ENCODE assay signal across 10 cellular contexts in the genomic region with DNA sequence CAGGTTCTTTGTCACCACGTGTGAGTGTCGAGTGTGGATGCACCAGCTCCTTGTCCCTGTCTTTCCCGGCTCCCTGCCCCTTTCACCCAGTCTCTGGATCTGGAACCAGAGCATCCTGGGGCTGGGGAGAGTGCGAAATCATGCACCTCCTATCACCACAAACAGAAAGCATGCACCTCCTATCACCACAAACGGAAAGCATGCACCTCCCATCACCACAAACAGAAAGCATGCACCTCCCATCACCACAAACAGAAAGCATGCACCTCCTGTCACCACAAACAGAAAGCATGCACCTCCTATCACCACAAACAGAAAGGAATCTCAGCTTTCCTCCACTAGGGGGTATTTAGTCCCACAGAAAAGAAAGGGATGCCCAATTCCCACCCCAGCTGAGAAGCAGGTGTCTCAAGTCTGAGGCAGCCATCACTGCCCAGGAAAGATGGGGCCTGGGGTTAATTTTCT. TPM values are rescaled to one million over a fixed set of nuclear protein-coding genes. Genes with fewer than 3 reads are reported as not detected.
DNase-seq lines count a peak whose midpoint lies in the region; ATAC-seq, FAIRE-seq and TF ChIP-seq lines count a peak whose summit lies in the region.
"Had no signal": no experiment of that assay in that cellular context is flagged by ENCODE, and none has a peak within 500 bp of the region (broad histone marks: within the 10 kb centered on the region; RNA-seq: fewer than 3 reads in every experiment).

No MANE protein-coding gene starts in this region.

- H3K4me3 ChIP-seq in Panc1 (ENCODE audit: low read depth in 2 of 2, low read length in 2 of 2) (no peak overlapping the region), body of pancreas (no peak overlapping the region)

- peaks cover 31% of the 10 kb centered on the region for H3K4me1 Mint-ChIP-seq in endothelial cell (ENCODE audit: unreplicated experiment)

- DNase-seq in GM18507 (ENCODE audit: extremely low spot score, insufficient read length, low read depth) = no peak
- DNase-seq in Panc1 (ENCODE audit: low read depth, low spot score) = no peak
- DNase-seq in endothelial cell (ENCODE audit: low spot score) = no peak
- DNase-seq in dermis blood vessel endothelial cell = no peak
- no peak for DNase-seq in AG08395 (ENCODE audit: low spot score)
- no peak for DNase-seq in activated CD4-positive, CD25-positive, alpha-beta regulatory T cell (lab: John Stamatoyannopoulos, UW)
- DNase-seq in body of pancreas = no peak

- BruUV-seq in Panc1 (replicated peaks; lab: Mats Ljungman, UMichigan) = no TSS peak

- intact Hi-C loops in Panc1 (cut with micrococcal nuclease; ENCODE audit: unreplicated experiment) (no loop called here), body of pancreas (cut with DNase I) (no loop called here)

- CTCF ChIA-PET in Panc1 (lab: Charles Lee) = interaction anchor here (0.6 kb wide), 1 partner anchor 342 kb away, joined by 3 read pairs; no protein-coding TSS in a partner anchor

- H3K27ac ChIP-seq in C4-2B (no peak overlapping the region), Panc1 (ENCODE audit: low read length) (no peak overlapping the region), body of pancreas (no peak overlapping the region)
- H3K27ac ChIP-seq: HL-60 had no signal

- H3K27me3 ChIP-seq in Panc1 (ENCODE audit: control insufficient read depth, insufficient read depth, low read length) = peaks cover 25% of the 10 kb centered on the region
- peaks cover 0 to 16% of the 10 kb centered on the region in 2 donors for H3K27me3 ChIP-seq in body of pancreas

- H3K4me3 Mint-ChIP-seq in endothelial cell (ENCODE audit: unreplicated experiment) = no peak overlapping the region
- H3K4me3 Mint-ChIP-seq: dendritic cell treated with granulocyte-macrophage colony-stimulating factor and Interleukin-4, amounts not matched to agents 40 ng/mL and 50 ng/mL, for 4 days had no signal

- in situ Hi-C loops in Panc1 (cut with HindIII; ENCODE audit: low pct_unique_long_range_greater_than_20kb, low sequenced_read_pairs) = no loop called here

- POLR2A ChIA-PET in Panc1 (lab: Charles Lee) = interaction anchor here (0.7 kb wide), 1 partner anchor 101 kb away, joined by 3 read pairs; no protein-coding TSS in a partner anchor

- H3K27me3 Mint-ChIP-seq in endothelial cell (ENCODE audit: unreplicated experiment) = peaks cover 6% of the 10 kb centered on the region

- H3K4me1 ChIP-seq in Panc1 (ENCODE audit: control insufficient read depth, insufficient read depth, low read length) (no peaks in the 10 kb centered on the region), body of pancreas (no peaks in the 10 kb centered on the region)

- no peaks in the 10 kb centered on the region for H3K36me3 Mint-ChIP-seq in endothelial cell (ENCODE audit: low read depth, unreplicated experiment)

- H3K9me3 ChIP-seq in Panc1 (ENCODE audit: control insufficient read depth, insufficient read depth, low read depth, low read length) (no peaks in the 10 kb centered on the region), body of pancreas (no peaks in the 10 kb centered on the region)

- ATAC-seq in Panc1 (peak; percentile 66), body of pancreas (no peak)

- 29 to 31% methylated on average over 5 of the region's 5 CpGs for WGBS in body of pancreas, 2 donors

- TF ChIP-seq CTCF in C4-2B (conservative IDR thresholded peaks at IDR 0.05) (peak; percentile 35), Panc1 (IDR thresholded peaks at IDR 0.05) (peak; percentile 35; the same call in 1 of the 2 replicates), endothelial cell (IDR thresholded peaks at IDR 0.05; ENCODE audit: unreplicated experiment) (peak; percentile 37), body of pancreas (IDR thresholded peaks at IDR 0.05) (no peak)

- TF ChIP-seq POLR2A in body of pancreas (IDR thresholded peaks at IDR 0.05) = no peak

- peak; percentile 41 for FAIRE-seq in GM18507 (lab: Jason Lieb, UNC)

- H3K9me3 Mint-ChIP-seq in endothelial cell (ENCODE audit: unreplicated experiment) = no peaks in the 10 kb centered on the region
- H3K9me3 Mint-ChIP-seq: dendritic cell treated with granulocyte-macrophage colony-stimulating factor and Interleukin-4, amounts not matched to agents 40 ng/mL and 50 ng/mL, for 4 days had no signal

- H3K36me3 ChIP-seq in Panc1 (ENCODE audit: control insufficient read depth, insufficient read depth, low read length) (no peaks in the 10 kb centered on the region), body of pancreas (replicated peaks in 1 of 2; ENCODE audit: insufficient read depth in 1 of 2, low read depth in 2 of 2) (no peaks in the 10 kb centered on the region)

- H3K27ac Mint-ChIP-seq in endothelial cell (ENCODE audit: unreplicated experiment) = no peak overlapping the region
- H3K27ac Mint-ChIP-seq: dendritic cell treated with granulocyte-macrophage colony-stimulating factor and Interleukin-4, amounts not matched to agents 40 ng/mL and 50 ng/mL, for 4 days had no signal

RNA-seq across cellular contexts. Expression of gene GLB1L3, which starts 5.9 kb away (rescaled TPM):
- total RNA-seq in Panc1 (2021; ENCODE audit: unreplicated experiment) = not detected
- not detected for polyA plus RNA-seq in Panc1 (2012; ENCODE audit: insufficient read length)
- 16.5 TPM for total RNA-seq in endothelial cell (ENCODE audit: unreplicated experiment)
- not detected in 2 replicates for total RNA-seq in dermis blood vessel endothelial cell
- 1 to 10 TPM in 1 of 2 donors, not detected in 1; 1.3 TPM for total RNA-seq in body of pancreas

RNA-seq across cellular contexts. Expression of gene ACAD8, which starts 16.9 kb away (rescaled TPM):
- 28.4 TPM for total RNA-seq in Panc1 (2021; ENCODE audit: unreplicated experiment)
- polyA plus RNA-seq in Panc1 (2012; ENCODE audit: insufficient read length) = 32.3 TPM
- 33.5 TPM for total RNA-seq in endothelial cell (ENCODE audit: unreplicated experiment)
- 24.5 and 27.2 TPM in 2 replicates for total RNA-seq in dermis blood vessel endothelial cell
- 10 to 100 TPM; 30.9 to 39.2 TPM for total RNA-seq in body of pancreas

RNA-seq across cellular contexts. Expression of gene THYN1, which starts 17.1 kb away (rescaled TPM):
- total RNA-seq in Panc1 (2021; ENCODE audit: unreplicated experiment) = 33.6 TPM
- polyA plus RNA-seq in Panc1 (2012; ENCODE audit: insufficient read length) = 36.9 TPM
- total RNA-seq in endothelial cell (ENCODE audit: unreplicated experiment) = 42.5 TPM
- total RNA-seq in dermis blood vessel endothelial cell = 58.7 and 76.3 TPM in 2 replicates
- 10 to 100 TPM; 17.8 to 25.7 TPM for total RNA-seq in body of pancreas

RNA-seq across cellular contexts. Expression of gene VPS26B, which starts 45.8 kb away (rescaled TPM):
- total RNA-seq in Panc1 (2021; ENCODE audit: unreplicated experiment) (69.4 TPM), endothelial cell (ENCODE audit: unreplicated experiment) (132 TPM), dermis blood vessel endothelial cell (40.7 and 42.0 TPM in 2 replicates), body of pancreas (10 to 100 TPM; 23.7 to 34.8 TPM)
- polyA plus RNA-seq in Panc1 (2012; ENCODE audit: insufficient read length) = 89.8 TPM

RNA-seq across cellular contexts. Expression of gene NCAPD3, which starts 46.5 kb away (rescaled TPM):
- 75.9 TPM for total RNA-seq in Panc1 (2021; ENCODE audit: unreplicated experiment)
- polyA plus RNA-seq in Panc1 (2012; ENCODE audit: insufficient read length) = 50.6 TPM
- total RNA-seq in endothelial cell (ENCODE audit: unreplicated experiment) = 25.4 TPM
- 20.6 and 38.5 TPM in 2 replicates for total RNA-seq in dermis blood vessel endothelial cell
- total RNA-seq in body of pancreas = 10 to 100 TPM in 1 of 2 donors, 1 to 10 TPM in 1; 4.7 to 10.9 TPM

Comparison
In these comparisons a context has a peak if more than half of its experiments do, and no peak if none do; other contexts are left out.
1. CTCF ChIP-seq: peak in C4-2B (single experiment), Panc1 (single experiment) and endothelial cell (single experiment); none in body of pancreas (0 of 7).